ENCODE assay signal across 19 cellular contexts in genomic region chr4:75249739-75250138, GRCh38.
"Had no signal": no experiment of that assay in that cellular context is flagged by ENCODE, and none has a peak within 500 bp of the region (broad histone marks: within the 10 kb centered on the region; RNA-seq: fewer than 3 reads in every experiment).

No MANE protein-coding gene starts in this region.

- H3K36me3 ChIP-seq: esophagus squamous epithelium, neural progenitor cell, right atrium auricular region, thoracic aorta, upper lobe of left lung, vagina had no signal

- H3K9me3 ChIP-seq: esophagus squamous epithelium, right atrium auricular region, thoracic aorta, upper lobe of left lung, vagina had no signal

- H3K4me1 ChIP-seq: esophagus squamous epithelium, neural progenitor cell, right atrium auricular region, vagina had no signal

- DNase-seq: activated CD4-positive, alpha-beta T cell treated with anti-CD3 and anti-CD28 coated beads for 36 hours; activated CD4-positive, CD25-positive, alpha-beta regulatory T cell; activated CD8-positive, alpha-beta memory T cell treated with anti-CD3 and anti-CD28 coated beads, Interleukin-2, amount 10 ng/mL, durations not matched to agents 7 days and 5 days; activated CD8-positive, alpha-beta T cell treated with anti-CD3 and anti-CD28 coated beads, Interleukin-2, amount 10 ng/mL, durations not matched to agents 7 days and 5 days; activated naive CD8-positive, alpha-beta T cell treated with anti-CD3 and anti-CD28 coated beads, Interleukin-2, amount 50 U/mL, for 24 hours; activated T-cell treated with anti-CD3 and anti-CD28 coated beads, Interleukin-2, amount 50 U/mL, for 48 hours; amygdala; caudate nucleus; endodermal cell; esophagus squamous epithelium; left ventricle myocardium superior; midbrain; natural killer cell; stimulated activated naive CD8-positive, alpha-beta T cell treated with anti-CD3 and anti-CD28 coated beads, Interleukin-15, Interleukin-2, amounts not matched to agents 100 U/mL and 50 U/mL, for 24 hours; upper lobe of left lung had no signal

- H3K9ac ChIP-seq: neural progenitor cell had no signal

- H3K4me3 ChIP-seq: esophagus squamous epithelium, neural progenitor cell, right atrium auricular region, thoracic aorta, upper lobe of left lung, vagina had no signal

- H3K27ac ChIP-seq: esophagus squamous epithelium, neural progenitor cell, right atrium auricular region, thoracic aorta, upper lobe of left lung, vagina had no signal

- H3K27me3 ChIP-seq: esophagus squamous epithelium, neural progenitor cell, right atrium auricular region, upper lobe of left lung, vagina had no signal
